20 cellular contexts compared by ENCODE assay signal in genomic region chr3:198106265-198106664, GRCh38.
DNase-seq lines count a peak whose midpoint lies in the region; ATAC-seq and FAIRE-seq lines count a peak whose summit lies in the region.
"Had no signal": no experiment of that assay in that cellular context is flagged by ENCODE, and none has a peak within 500 bp of the region (broad histone marks: within the 10 kb centered on the region; RNA-seq: fewer than 3 reads in every experiment).

No MANE protein-coding gene starts in this region.

- H3K36me3 Mint-ChIP-seq in activated CD4-positive, alpha-beta T cell treated with anti-CD3 and anti-CD28 coated beads, Interleukin-2, amount 10 ng/mL, durations not matched to agents 24 days and 14 days (ENCODE audit: low read depth): peaks cover 4% of the 10 kb centered on the region
- H3K36me3 Mint-ChIP-seq in IgD-negative memory B cell: no peaks in the 10 kb centered on the region
- peaks cover 8% of the 10 kb centered on the region for H3K36me3 Mint-ChIP-seq in activated T-helper 2 cell treated with anti-CD3 and anti-CD28 coated beads, Interferon-gamma antibody, Interleukin-2, Interleukin-4, amounts not matched to agents 10 μg/mL and 5 μg/mL and 100 μg/mL, durations not matched to agents 14 hours and 24 hours and 36 hours (ENCODE audit: low read depth)
- H3K36me3 Mint-ChIP-seq in naive thymus-derived CD8-positive, alpha-beta T cell: peaks cover 3 to 4% (median 3%) of the 10 kb centered on the region in 3 donors
- H3K36me3 Mint-ChIP-seq: CD14-positive monocyte had no signal

- peaks cover 2% of the 10 kb centered on the region for H3K4me1 Mint-ChIP-seq in activated CD4-positive, alpha-beta T cell treated with anti-CD3 and anti-CD28 coated beads, Interleukin-2, amount 10 ng/mL, durations not matched to agents 24 days and 14 days
- H3K4me1 Mint-ChIP-seq in IgD-negative memory B cell: peaks cover 0 to 2% (median 0%) of the 10 kb centered on the region in 3 donors
- peaks cover 5% of the 10 kb centered on the region for H3K4me1 Mint-ChIP-seq in activated T-helper 2 cell treated with anti-CD3 and anti-CD28 coated beads, Interferon-gamma antibody, Interleukin-2, Interleukin-4, amounts not matched to agents 10 μg/mL and 5 μg/mL and 100 μg/mL, durations not matched to agents 14 hours and 24 hours and 36 hours (ENCODE audit: low read depth)
- H3K4me1 Mint-ChIP-seq in naive thymus-derived CD8-positive, alpha-beta T cell: peaks cover 5 to 15% (median 12%) of the 10 kb centered on the region in 4 donors

- DNase-seq in activated CD4-positive, alpha-beta T cell treated with anti-CD3 and anti-CD28 coated beads, Interleukin-2, amount 10 ng/mL, durations not matched to agents 24 days and 14 days: no peak
- no peak for DNase-seq in activated CD4-positive, alpha-beta T cell treated with anti-CD3 and anti-CD28 coated beads for 1 hour
- DNase-seq in activated T-helper 2 cell treated with anti-CD3 and anti-CD28 coated beads, Interferon-gamma antibody, Interleukin-2, Interleukin-4, amounts not matched to agents 10 μg/mL and 5 μg/mL and 100 μg/mL, durations not matched to agents 14 hours and 24 hours and 36 hours (ENCODE audit: low spot score): no peak
- no peak for DNase-seq in naive thymus-derived CD8-positive, alpha-beta T cell
- no peak for DNase-seq in HTR-8/SVneo (ENCODE audit: insufficient read length, low spot score)
- DNase-seq in activated gamma-delta T cell (lab: John Stamatoyannopoulos, UW): no peak
- DNase-seq: DMS153; left lung; midbrain; NCI-H1694 treated with DMSO at 0.1 percent for 48 hours; NCI-H226; stimulated activated CD4-positive, alpha-beta T cell treated with anti-CD3 and anti-CD28 coated beads, Interleukin-4, amount 100 ng/mL, for 4 hours; substantia nigra had no signal

- no peak for FAIRE-seq in HTR-8/SVneo (lab: Jason Lieb, UNC)
- FAIRE-seq: A549, GM12878, GM19239 had no signal

- peaks cover 14% of the 10 kb centered on the region for H3K27me3 Mint-ChIP-seq in activated CD4-positive, alpha-beta T cell treated with anti-CD3 and anti-CD28 coated beads, Interleukin-2, amount 10 ng/mL, durations not matched to agents 24 days and 14 days
- H3K27me3 Mint-ChIP-seq in IgD-negative memory B cell: peaks cover 8% of the 10 kb centered on the region
- H3K27me3 Mint-ChIP-seq in activated T-helper 2 cell treated with anti-CD3 and anti-CD28 coated beads, Interferon-gamma antibody, Interleukin-2, Interleukin-4, amounts not matched to agents 10 μg/mL and 5 μg/mL and 100 μg/mL, durations not matched to agents 14 hours and 24 hours and 36 hours (ENCODE audit: low read depth): peaks cover 12% of the 10 kb centered on the region
- peaks cover 0 to 13% (median 10%) of the 10 kb centered on the region in 5 donors for H3K27me3 Mint-ChIP-seq in naive thymus-derived CD8-positive, alpha-beta T cell

- no peak for ATAC-seq in naive thymus-derived CD8-positive, alpha-beta T cell
- no peak for ATAC-seq in HG03460 (IDR thresholded peaks at IDR 0.05; ENCODE audit: unreplicated experiment)
- ATAC-seq: A549, GM12878, GM23338, left lung had no signal

- peaks cover 17% of the 10 kb centered on the region for H3K9me3 Mint-ChIP-seq in activated CD4-positive, alpha-beta T cell treated with anti-CD3 and anti-CD28 coated beads, Interleukin-2, amount 10 ng/mL, durations not matched to agents 24 days and 14 days
- peaks cover 0 to 10% (median 0%) of the 10 kb centered on the region in 3 donors for H3K9me3 Mint-ChIP-seq in IgD-negative memory B cell
- H3K9me3 Mint-ChIP-seq in activated T-helper 2 cell treated with anti-CD3 and anti-CD28 coated beads, Interferon-gamma antibody, Interleukin-2, Interleukin-4, amounts not matched to agents 10 μg/mL and 5 μg/mL and 100 μg/mL, durations not matched to agents 14 hours and 24 hours and 36 hours: peaks cover 26% of the 10 kb centered on the region
- peaks cover 0 to 44% (median 14%) of the 10 kb centered on the region in 9 donors for H3K9me3 Mint-ChIP-seq in naive thymus-derived CD8-positive, alpha-beta T cell
- H3K9me3 Mint-ChIP-seq: GM23338 had no signal

- intact Hi-C loops in activated CD4-positive, alpha-beta T cell treated with anti-CD3 and anti-CD28 coated beads, Interleukin-2, amount 10 ng/mL, durations not matched to agents 24 days and 14 days (cut with micrococcal nuclease): no loop called here
- intact Hi-C loops in activated T-helper 2 cell treated with anti-CD3 and anti-CD28 coated beads, Interferon-gamma antibody, Interleukin-2, Interleukin-4, amounts not matched to agents 10 μg/mL and 5 μg/mL and 100 μg/mL, durations not matched to agents 14 hours and 24 hours and 36 hours (cut with micrococcal nuclease): no loop called here

- peak overlapping the region; percentile 39 for H3K27ac Mint-ChIP-seq in activated CD4-positive, alpha-beta T cell treated with anti-CD3 and anti-CD28 coated beads, Interleukin-2, amount 10 ng/mL, durations not matched to agents 24 days and 14 days
- H3K27ac Mint-ChIP-seq in IgD-negative memory B cell: peak overlapping the region in 2 of 3 donors; percentile 82 to 84
- H3K27ac Mint-ChIP-seq in activated T-helper 2 cell treated with anti-CD3 and anti-CD28 coated beads, Interferon-gamma antibody, Interleukin-2, Interleukin-4, amounts not matched to agents 10 μg/mL and 5 μg/mL and 100 μg/mL, durations not matched to agents 14 hours and 24 hours and 36 hours: peak overlapping the region; percentile 29
- peak overlapping the region in 8 of 10 donors; percentile 40 to 84 (median 66) for H3K27ac Mint-ChIP-seq in naive thymus-derived CD8-positive, alpha-beta T cell
- H3K27ac Mint-ChIP-seq: CD14-positive monocyte, GM23338 had no signal

- POLR2A ChIA-PET in naive thymus-derived CD8-positive, alpha-beta T cell (lab: Charles Lee): no interaction called here

- peak overlapping the region; percentile 18 for H3K4me3 Mint-ChIP-seq in activated CD4-positive, alpha-beta T cell treated with anti-CD3 and anti-CD28 coated beads, Interleukin-2, amount 10 ng/mL, durations not matched to agents 24 days and 14 days
- peak overlapping the region in 1 of 4 donors; percentile 52 for H3K4me3 Mint-ChIP-seq in IgD-negative memory B cell
- H3K4me3 Mint-ChIP-seq in activated T-helper 2 cell treated with anti-CD3 and anti-CD28 coated beads, Interferon-gamma antibody, Interleukin-2, Interleukin-4, amounts not matched to agents 10 μg/mL and 5 μg/mL and 100 μg/mL, durations not matched to agents 14 hours and 24 hours and 36 hours (ENCODE audit: low read depth): no peak overlapping the region
- H3K4me3 Mint-ChIP-seq in naive thymus-derived CD8-positive, alpha-beta T cell: peak overlapping the region in 9 of 10 donors; percentile 15 to 78 (median 44)
- H3K4me3 Mint-ChIP-seq: GM23338 had no signal

Comparison
In these comparisons a context has a peak if more than half of its experiments do, and no peak if none do; other contexts are left out.
1. H3K27ac Mint-ChIP-seq: peak in every context shown above with its lines; median percentile 83 in IgD-negative memory B cell; 66 in naive thymus-derived CD8-positive, alpha-beta T cell; 39 in activated CD4-positive, alpha-beta T cell treated with anti-CD3 and anti-CD28 coated beads, Interleukin-2, amount 10 ng/mL, durations not matched to agents 24 days and 14 days; 29 in activated T-helper 2 cell treated with anti-CD3 and anti-CD28 coated beads, Interferon-gamma antibody, Interleukin-2, Interleukin-4, amounts not matched to agents 10 μg/mL and 5 μg/mL and 100 μg/mL, durations not matched to agents 14 hours and 24 hours and 36 hours.